In genomic region chrX:106484233-106484632, GRCh38 we compare ENCODE assay signal across 7 cellular contexts.
DNase-seq lines count a peak whose midpoint lies in the region; ATAC-seq, FAIRE-seq and TF ChIP-seq lines count a peak whose summit lies in the region.

No MANE protein-coding gene starts in this region.

- H4K20me1 ChIP-seq in KMS-11 (ENCODE audit: insufficient read depth) (no peaks in the 10 kb centered on the region), HepG2 (ENCODE audit: insufficient read depth, low read length) (no peaks in the 10 kb centered on the region), neural progenitor cell (ENCODE audit: low read depth) (no peaks in the 10 kb centered on the region)

- TF ChIP-seq RAD21 in HepG2 (CRISPR knock-in tag; IDR thresholded peaks at IDR 0.05) = no peak

- H3K79me2 ChIP-seq in KMS-11 (ENCODE audit: insufficient read depth, low read depth) (no peaks in the 10 kb centered on the region), HepG2 (ENCODE audit: insufficient read depth, low read length) (no peaks in the 10 kb centered on the region), neural progenitor cell (ENCODE audit: low read depth) (no peaks in the 10 kb centered on the region)

- no peak for FAIRE-seq in HepG2 (lab: Jason Lieb, UNC)

- DNase-seq in HepG2 (ENCODE audit: low spot score) = no peak
- DNase-seq in HAP-1 (ENCODE audit: low spot score in 2 of 2) = no peak
- DNase-seq in neural progenitor cell (ENCODE audit: low spot score) = no peak
- DNase-seq in colonic mucosa = no peak

- 21% methylated on average over 5 of the region's 5 CpGs for WGBS in HepG2 (ENCODE audit: low lambda C conversion rate)

- no peak overlapping the region for H3K27ac Mint-ChIP-seq in neural progenitor cell

- H3K36me3 ChIP-seq in KMS-11 (ENCODE audit: insufficient read depth) (no peaks in the 10 kb centered on the region), HepG2 (replicated peaks in 1 of 2; ENCODE audit: control insufficient read depth in 1 of 2, insufficient read depth in 2 of 2, low read length in 2 of 2) (no peaks in the 10 kb centered on the region), HAP-1 (replicated peaks) (no peaks in the 10 kb centered on the region), neural progenitor cell (no peaks in the 10 kb centered on the region), colonic mucosa (no peaks in the 10 kb centered on the region)

- in situ Hi-C loops in HepG2 (cut with HindIII; ENCODE audit: extremely low pct_ligation_motif_present, low pct_unique_long_range_greater_than_20kb) (loop anchor here (25.0 kb wide), 1 partner anchor 303 kb away; no protein-coding TSS in a partner anchor), HAP-1 (cut with MboI; ENCODE audit: low sequenced_read_pairs) (loop anchor here (25.0 kb wide), 1 partner anchor 303 kb away; no protein-coding TSS in a partner anchor)

- no peak overlapping the region for H3K4me3 Mint-ChIP-seq in neural progenitor cell

- no peaks in the 10 kb centered on the region for H3K9me3 Mint-ChIP-seq in neural progenitor cell

- H3K27ac ChIP-seq in KMS-11 (peak overlapping the region; percentile 30; the same call in 1 of the 2 replicates), HepG2 (ENCODE audit: extremely low read length, insufficient read depth, low read length) (no peak overlapping the region), neural progenitor cell (no peak overlapping the region), colonic mucosa (no peak overlapping the region)

- TF ChIP-seq CTCF in KMS-11 (conservative IDR thresholded peaks at IDR 0.05; ENCODE audit: low read depth, low read length) (no peak), HepG2 (CRISPR knock-in tag; IDR thresholded peaks at IDR 0.05) (no peak), neural progenitor cell (IDR thresholded peaks at IDR 0.05) (no peak), colonic mucosa (IDR thresholded peaks at IDR 0.05) (no peak)

- no peak for TF ChIP-seq POLR2A in HepG2 (IDR thresholded peaks at IDR 0.05; ENCODE audit: insufficient read depth in 1 of 2, low read depth in 2 of 2, low read length in 2 of 2)

- no TSS peak for BruUV-seq in HepG2 (replicated peaks; lab: Mats Ljungman, UMichigan)

- CTCF ChIA-PET in HepG2 (lab: Yijun Ruan, JAX; ENCODE audit: low intra/inter-chr PET ratio, low total read pairs) = no interaction called here

- intact Hi-C loops in HepG2 (cut with micrococcal nuclease; ENCODE audit: unreplicated experiment) (loop anchor here (10.0 kb wide), 3 partner anchors 131 to 311 kb away; partner anchors contain the start of gene RADX), colonic mucosa (cut with DNase I) (loop anchor here (10.0 kb wide), 2 partner anchors 121 to 311 kb away; no protein-coding TSS in a partner anchor)

- H3K4me2 ChIP-seq in KMS-11 (peak overlapping the region; percentile 85), HepG2 (ENCODE audit: low read depth, low read length) (peak overlapping the region; percentile 24; the same call in 1 of the 2 replicates), neural progenitor cell (no peak overlapping the region)

- ATAC-seq in GM18867 (IDR thresholded peaks at IDR 0.05; ENCODE audit: unreplicated experiment) = peak; percentile 99
- peak; percentile 99 for ATAC-seq in GM21723 (IDR thresholded peaks at IDR 0.05; ENCODE audit: unreplicated experiment)
- no peak for ATAC-seq in HepG2

- peak overlapping the region; percentile 39; the same call in 1 of the 2 replicates for H3K9ac ChIP-seq in KMS-11
- no peak overlapping the region for H3K9ac ChIP-seq in HepG2 (ENCODE audit: insufficient read depth, low read depth, low read length)
- H3K9ac ChIP-seq in neural progenitor cell = no peak overlapping the region
- no peak overlapping the region for H3K9ac ChIP-seq in colonic mucosa (ENCODE audit: low read depth in 2 of 2, low read length in 2 of 2)

- no peaks in the 10 kb centered on the region for H3F3A ChIP-seq in neural progenitor cell (ENCODE audit: low read depth)

- H3K27me3 Mint-ChIP-seq in neural progenitor cell (ENCODE audit: insufficient read depth, low read depth) = no peaks in the 10 kb centered on the region

- H3K27me3 ChIP-seq in KMS-11 (ENCODE audit: insufficient read depth, low read depth) (no peaks in the 10 kb centered on the region), HepG2 (ENCODE audit: control insufficient read depth in 1 of 2, insufficient read depth in 2 of 2, low read length in 2 of 2) (no peaks in the 10 kb centered on the region), HAP-1 (ENCODE audit: low read depth) (no peaks in the 10 kb centered on the region), neural progenitor cell (no peaks in the 10 kb centered on the region), colonic mucosa (no peaks in the 10 kb centered on the region)

- H3K36me3 Mint-ChIP-seq in neural progenitor cell = no peaks in the 10 kb centered on the region

- H3K4me1 ChIP-seq in KMS-11 (ENCODE audit: low read depth, poor library complexity, severe bottlenecking) (no peaks in the 10 kb centered on the region), HepG2 (ENCODE audit: insufficient read depth, low read length) (no peaks in the 10 kb centered on the region), HAP-1 (no peaks in the 10 kb centered on the region), neural progenitor cell (no peaks in the 10 kb centered on the region), colonic mucosa (no peaks in the 10 kb centered on the region)

- H3K4me1 Mint-ChIP-seq in neural progenitor cell = no peaks in the 10 kb centered on the region

- H3K9me3 ChIP-seq in HepG2 (ENCODE audit: low read length) (no peaks in the 10 kb centered on the region), HAP-1 (no peaks in the 10 kb centered on the region), neural progenitor cell (ENCODE audit: low read depth) (no peaks in the 10 kb centered on the region), colonic mucosa (no peaks in the 10 kb centered on the region)

- peak overlapping the region; percentile 75 for H2AFZ ChIP-seq in KMS-11 (ENCODE audit: low read depth)
- H2AFZ ChIP-seq in HepG2 (ENCODE audit: low read length) = no peak overlapping the region
- no peak overlapping the region for H2AFZ ChIP-seq in neural progenitor cell (replicated peaks)

- no peak overlapping the region for H3K4me3 ChIP-seq in KMS-11 (IDR thresholded peaks at IDR 0.05; ENCODE audit: insufficient read depth, low read depth, low read length)
- H3K4me3 ChIP-seq in HepG2 (replicated peaks in 1 of 3; ENCODE audit: insufficient read depth in 1 of 3, low read depth in 2 of 3, low read length in 3 of 3) = no peak overlapping the region
- no peak overlapping the region for H3K4me3 ChIP-seq in HAP-1
- no peak overlapping the region for H3K4me3 ChIP-seq in neural progenitor cell
- no peak overlapping the region for H3K4me3 ChIP-seq in colonic mucosa

- POLR2A ChIA-PET in HepG2 (lab: Yijun Ruan, JAX) = no interaction called here

- TF ChIP-seq EP300 in HepG2 (IDR thresholded peaks at IDR 0.05; ENCODE audit: low read depth in 2 of 2, low read length in 2 of 2) (no peak), HepG2 (CRISPR knock-in tag; IDR thresholded peaks at IDR 0.05; ENCODE audit: borderline replicate concordance) (no peak)

TF ChIP-seq in HepG2, 621 proteins besides CTCF, POLR2A, EP300 and RAD21 (continues in another document):
- TF ChIP-seq ZNF44 (CRISPR knock-in tag; IDR thresholded peaks at IDR 0.05) (no peak), ZFP36L1 (CRISPR knock-in tag; IDR thresholded peaks at IDR 0.05) (no peak), SNAPC4 (CRISPR knock-in tag; IDR thresholded peaks at IDR 0.05) (no peak)
